In the genomic region with DNA sequence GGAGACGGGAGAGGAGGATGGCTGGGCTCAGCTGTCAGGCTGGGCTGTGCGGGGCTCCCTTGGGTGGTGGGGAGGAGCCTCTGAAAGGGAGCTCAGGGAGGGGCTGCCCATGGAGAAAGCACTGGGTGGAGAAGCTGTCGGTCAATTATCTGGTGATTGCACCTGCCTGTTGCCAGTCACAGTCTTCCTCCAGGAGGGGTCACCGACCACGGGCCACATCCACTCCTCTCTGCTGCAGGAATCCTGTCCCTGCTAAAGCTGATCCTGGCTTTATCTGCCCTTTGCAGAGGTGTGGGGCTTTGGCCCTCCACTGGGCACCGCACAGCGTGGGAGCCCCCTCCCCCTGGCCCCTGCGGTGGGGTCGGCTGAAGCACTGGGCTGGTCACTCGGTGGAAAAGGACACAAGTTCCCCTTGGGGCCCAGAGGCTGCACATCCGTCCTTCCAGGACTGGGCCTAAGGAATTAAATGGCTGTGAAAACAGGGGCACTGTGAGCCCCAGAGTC, we compare ENCODE assay signal across 1 cellular context.
A peak's percentile ranks its signal among the peaks of the same experiment; 100 is the strongest.
TF ChIP-seq lines count a peak whose summit lies in the region.

No MANE protein-coding gene starts in this region.

TF ChIP-seq in HepG2, 621 proteins besides CTCF, POLR2A, EP300 and RAD21 (continued from another document):
- TF ChIP-seq, protein P1, sequence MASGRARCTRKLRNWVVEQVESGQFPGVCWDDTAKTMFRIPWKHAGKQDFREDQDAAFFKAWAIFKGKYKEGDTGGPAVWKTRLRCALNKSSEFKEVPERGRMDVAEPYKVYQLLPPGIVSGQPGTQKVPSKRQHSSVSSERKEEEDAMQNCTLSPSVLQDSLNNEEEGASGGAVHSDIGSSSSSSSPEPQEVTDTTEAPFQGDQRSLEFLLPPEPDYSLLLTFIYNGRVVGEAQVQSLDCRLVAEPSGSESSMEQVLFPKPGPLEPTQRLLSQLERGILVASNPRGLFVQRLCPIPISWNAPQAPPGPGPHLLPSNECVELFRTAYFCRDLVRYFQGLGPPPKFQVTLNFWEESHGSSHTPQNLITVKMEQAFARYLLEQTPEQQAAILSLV (CRISPR knock-in tag; IDR thresholded peaks at IDR 0.05; ENCODE audit: borderline replicate concordance) = 0 out of 2 replicates have a peak, but pooled peaks have one; percentile 6
- TF ChIP-seq, protein P2, sequence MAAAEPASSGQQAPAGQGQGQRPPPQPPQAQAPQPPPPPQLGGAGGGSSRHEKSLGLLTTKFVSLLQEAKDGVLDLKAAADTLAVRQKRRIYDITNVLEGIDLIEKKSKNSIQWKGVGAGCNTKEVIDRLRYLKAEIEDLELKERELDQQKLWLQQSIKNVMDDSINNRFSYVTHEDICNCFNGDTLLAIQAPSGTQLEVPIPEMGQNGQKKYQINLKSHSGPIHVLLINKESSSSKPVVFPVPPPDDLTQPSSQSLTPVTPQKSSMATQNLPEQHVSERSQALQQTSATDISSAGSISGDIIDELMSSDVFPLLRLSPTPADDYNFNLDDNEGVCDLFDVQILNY (CRISPR knock-in tag; conservative IDR thresholded peaks at IDR 0.05) = no peak
- no peak for TF ChIP-seq HOXA9 (CRISPR knock-in tag; IDR thresholded peaks at IDR 0.05; ENCODE audit: borderline replicate concordance)
- no peak for TF ChIP-seq ZNF672 (CRISPR knock-in tag; IDR thresholded peaks at IDR 0.05)
- TF ChIP-seq ZBTB38 (CRISPR knock-in tag; IDR thresholded peaks at IDR 0.05) = peak; percentile 16; the same call in 1 of the 2 replicates
- no peak for TF ChIP-seq SNAPC2 (CRISPR knock-in tag; IDR thresholded peaks at IDR 0.05)
- 0 out of 2 replicates have a peak, but pooled peaks have one; percentile 25 for TF ChIP-seq NFYC (CRISPR knock-in tag; IDR thresholded peaks at IDR 0.05)
- TF ChIP-seq, protein P3, sequence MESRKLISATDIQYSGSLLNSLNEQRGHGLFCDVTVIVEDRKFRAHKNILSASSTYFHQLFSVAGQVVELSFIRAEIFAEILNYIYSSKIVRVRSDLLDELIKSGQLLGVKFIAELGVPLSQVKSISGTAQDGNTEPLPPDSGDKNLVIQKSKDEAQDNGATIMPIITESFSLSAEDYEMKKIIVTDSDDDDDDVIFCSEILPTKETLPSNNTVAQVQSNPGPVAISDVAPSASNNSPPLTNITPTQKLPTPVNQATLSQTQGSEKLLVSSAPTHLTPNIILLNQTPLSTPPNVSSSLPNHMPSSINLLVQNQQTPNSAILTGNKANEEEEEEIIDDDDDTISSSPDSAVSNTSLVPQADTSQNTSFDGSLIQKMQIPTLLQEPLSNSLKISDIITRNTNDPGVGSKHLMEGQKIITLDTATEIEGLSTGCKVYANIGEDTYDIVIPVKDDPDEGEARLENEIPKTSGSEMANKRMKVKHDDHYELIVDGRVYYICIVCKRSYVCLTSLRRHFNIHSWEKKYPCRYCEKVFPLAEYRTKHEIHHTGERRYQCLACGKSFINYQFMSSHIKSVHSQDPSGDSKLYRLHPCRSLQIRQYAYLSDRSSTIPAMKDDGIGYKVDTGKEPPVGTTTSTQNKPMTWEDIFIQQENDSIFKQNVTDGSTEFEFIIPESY (CRISPR knock-in tag; IDR thresholded peaks at IDR 0.05) = no peak
- TF ChIP-seq, protein P4, sequence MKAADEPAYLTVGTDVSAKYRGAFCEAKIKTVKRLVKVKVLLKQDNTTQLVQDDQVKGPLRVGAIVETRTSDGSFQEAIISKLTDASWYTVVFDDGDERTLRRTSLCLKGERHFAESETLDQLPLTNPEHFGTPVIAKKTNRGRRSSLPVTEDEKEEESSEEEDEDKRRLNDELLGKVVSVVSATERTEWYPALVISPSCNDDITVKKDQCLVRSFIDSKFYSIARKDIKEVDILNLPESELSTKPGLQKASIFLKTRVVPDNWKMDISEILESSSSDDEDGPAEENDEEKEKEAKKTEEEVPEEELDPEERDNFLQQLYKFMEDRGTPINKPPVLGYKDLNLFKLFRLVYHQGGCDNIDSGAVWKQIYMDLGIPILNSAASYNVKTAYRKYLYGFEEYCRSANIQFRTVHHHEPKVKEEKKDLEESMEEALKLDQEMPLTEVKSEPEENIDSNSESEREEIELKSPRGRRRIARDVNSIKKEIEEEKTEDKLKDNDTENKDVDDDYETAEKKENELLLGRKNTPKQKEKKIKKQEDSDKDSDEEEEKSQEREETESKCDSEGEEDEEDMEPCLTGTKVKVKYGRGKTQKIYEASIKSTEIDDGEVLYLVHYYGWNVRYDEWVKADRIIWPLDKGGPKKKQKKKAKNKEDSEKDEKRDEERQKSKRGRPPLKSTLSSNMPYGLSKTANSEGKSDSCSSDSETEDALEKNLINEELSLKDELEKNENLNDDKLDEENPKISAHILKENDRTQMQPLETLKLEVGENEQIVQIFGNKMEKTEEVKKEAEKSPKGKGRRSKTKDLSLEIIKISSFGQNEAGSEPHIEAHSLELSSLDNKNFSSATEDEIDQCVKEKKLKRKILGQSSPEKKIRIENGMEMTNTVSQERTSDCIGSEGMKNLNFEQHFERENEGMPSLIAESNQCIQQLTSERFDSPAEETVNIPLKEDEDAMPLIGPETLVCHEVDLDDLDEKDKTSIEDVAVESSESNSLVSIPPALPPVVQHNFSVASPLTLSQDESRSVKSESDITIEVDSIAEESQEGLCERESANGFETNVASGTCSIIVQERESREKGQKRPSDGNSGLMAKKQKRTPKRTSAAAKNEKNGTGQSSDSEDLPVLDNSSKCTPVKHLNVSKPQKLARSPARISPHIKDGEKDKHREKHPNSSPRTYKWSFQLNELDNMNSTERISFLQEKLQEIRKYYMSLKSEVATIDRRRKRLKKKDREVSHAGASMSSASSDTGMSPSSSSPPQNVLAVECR (CRISPR knock-in tag; IDR thresholded peaks at IDR 0.05; ENCODE audit: borderline replicate concordance) = 0 out of 2 replicates have a peak, but pooled peaks have one; percentile 47
- TF ChIP-seq HOXA7 (CRISPR knock-in tag; IDR thresholded peaks at IDR 0.05) = no peak
- TF ChIP-seq ZNF598 (CRISPR knock-in tag; IDR thresholded peaks at IDR 0.05; ENCODE audit: borderline replicate concordance) = 0 out of 2 replicates have a peak, but pooled peaks have one; percentile 30
- TF ChIP-seq, protein P5, sequence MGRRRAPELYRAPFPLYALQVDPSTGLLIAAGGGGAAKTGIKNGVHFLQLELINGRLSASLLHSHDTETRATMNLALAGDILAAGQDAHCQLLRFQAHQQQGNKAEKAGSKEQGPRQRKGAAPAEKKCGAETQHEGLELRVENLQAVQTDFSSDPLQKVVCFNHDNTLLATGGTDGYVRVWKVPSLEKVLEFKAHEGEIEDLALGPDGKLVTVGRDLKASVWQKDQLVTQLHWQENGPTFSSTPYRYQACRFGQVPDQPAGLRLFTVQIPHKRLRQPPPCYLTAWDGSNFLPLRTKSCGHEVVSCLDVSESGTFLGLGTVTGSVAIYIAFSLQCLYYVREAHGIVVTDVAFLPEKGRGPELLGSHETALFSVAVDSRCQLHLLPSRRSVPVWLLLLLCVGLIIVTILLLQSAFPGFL (CRISPR knock-in tag; IDR thresholded peaks at IDR 0.05) = no peak
- peak; percentile 39; the same call in 1 of the 2 replicates for TF ChIP-seq MEF2D (CRISPR knock-in tag; IDR thresholded peaks at IDR 0.05)
- peak; percentile 81 for TF ChIP-seq ZNF263 (CRISPR knock-in tag; IDR thresholded peaks at IDR 0.05)
- 0 out of 2 replicates have a peak, but pooled peaks have one; percentile 5 for TF ChIP-seq GZF1 (CRISPR knock-in tag; IDR thresholded peaks at IDR 0.05)
- TF ChIP-seq ZNF83 (CRISPR knock-in tag; IDR thresholded peaks at IDR 0.05; ENCODE audit: borderline replicate concordance) = no peak
- TF ChIP-seq LCORL (IDR thresholded peaks at IDR 0.05) = no peak
- 0 out of 2 replicates have a peak, but pooled peaks have one; percentile 14 for TF ChIP-seq LCORL (CRISPR knock-in tag; IDR thresholded peaks at IDR 0.05)
- TF ChIP-seq, protein P6, sequence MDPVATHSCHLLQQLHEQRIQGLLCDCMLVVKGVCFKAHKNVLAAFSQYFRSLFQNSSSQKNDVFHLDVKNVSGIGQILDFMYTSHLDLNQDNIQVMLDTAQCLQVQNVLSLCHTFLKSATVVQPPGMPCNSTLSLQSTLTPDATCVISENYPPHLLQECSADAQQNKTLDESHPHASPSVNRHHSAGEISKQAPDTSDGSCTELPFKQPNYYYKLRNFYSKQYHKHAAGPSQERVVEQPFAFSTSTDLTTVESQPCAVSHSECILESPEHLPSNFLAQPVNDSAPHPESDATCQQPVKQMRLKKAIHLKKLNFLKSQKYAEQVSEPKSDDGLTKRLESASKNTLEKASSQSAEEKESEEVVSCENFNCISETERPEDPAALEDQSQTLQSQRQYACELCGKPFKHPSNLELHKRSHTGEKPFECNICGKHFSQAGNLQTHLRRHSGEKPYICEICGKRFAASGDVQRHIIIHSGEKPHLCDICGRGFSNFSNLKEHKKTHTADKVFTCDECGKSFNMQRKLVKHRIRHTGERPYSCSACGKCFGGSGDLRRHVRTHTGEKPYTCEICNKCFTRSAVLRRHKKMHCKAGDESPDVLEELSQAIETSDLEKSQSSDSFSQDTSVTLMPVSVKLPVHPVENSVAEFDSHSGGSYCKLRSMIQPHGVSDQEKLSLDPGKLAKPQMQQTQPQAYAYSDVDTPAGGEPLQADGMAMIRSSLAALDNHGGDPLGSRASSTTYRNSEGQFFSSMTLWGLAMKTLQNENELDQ (CRISPR knock-in tag; IDR thresholded peaks at IDR 0.05; ENCODE audit: borderline replicate concordance) = no peak
- TF ChIP-seq ZNF44 (CRISPR knock-in tag; IDR thresholded peaks at IDR 0.05) = 0 out of 2 replicates have a peak, but pooled peaks have one; percentile 28
- 0 out of 2 replicates have a peak, but pooled peaks have one; percentile 21 for TF ChIP-seq ZNF232 (CRISPR knock-in tag; IDR thresholded peaks at IDR 0.05; ENCODE audit: borderline replicate concordance)
- TF ChIP-seq, protein P7, sequence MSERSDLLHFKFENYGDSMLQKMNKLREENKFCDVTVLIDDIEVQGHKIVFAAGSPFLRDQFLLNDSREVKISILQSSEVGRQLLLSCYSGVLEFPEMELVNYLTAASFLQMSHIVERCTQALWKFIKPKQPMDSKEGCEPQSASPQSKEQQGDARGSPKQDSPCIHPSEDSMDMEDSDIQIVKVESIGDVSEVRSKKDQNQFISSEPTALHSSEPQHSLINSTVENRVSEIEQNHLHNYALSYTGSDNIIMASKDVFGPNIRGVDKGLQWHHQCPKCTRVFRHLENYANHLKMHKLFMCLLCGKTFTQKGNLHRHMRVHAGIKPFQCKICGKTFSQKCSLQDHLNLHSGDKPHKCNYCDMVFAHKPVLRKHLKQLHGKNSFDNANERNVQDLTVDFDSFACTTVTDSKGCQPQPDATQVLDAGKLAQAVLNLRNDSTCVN (CRISPR knock-in tag; IDR thresholded peaks at IDR 0.05; ENCODE audit: borderline replicate concordance) = no peak
- TF ChIP-seq NFYB (CRISPR knock-in tag; IDR thresholded peaks at IDR 0.05) = peak; percentile 54; the same call in 1 of the 2 replicates
- TF ChIP-seq, protein P8, sequence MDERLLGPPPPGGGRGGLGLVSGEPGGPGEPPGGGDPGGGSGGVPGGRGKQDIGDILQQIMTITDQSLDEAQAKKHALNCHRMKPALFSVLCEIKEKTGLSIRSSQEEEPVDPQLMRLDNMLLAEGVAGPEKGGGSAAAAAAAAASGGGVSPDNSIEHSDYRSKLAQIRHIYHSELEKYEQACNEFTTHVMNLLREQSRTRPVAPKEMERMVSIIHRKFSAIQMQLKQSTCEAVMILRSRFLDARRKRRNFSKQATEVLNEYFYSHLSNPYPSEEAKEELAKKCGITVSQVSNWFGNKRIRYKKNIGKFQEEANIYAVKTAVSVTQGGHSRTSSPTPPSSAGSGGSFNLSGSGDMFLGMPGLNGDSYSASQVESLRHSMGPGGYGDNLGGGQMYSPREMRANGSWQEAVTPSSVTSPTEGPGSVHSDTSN (CRISPR knock-in tag; IDR thresholded peaks at IDR 0.05) = 0 out of 2 replicates have a peak, but pooled peaks have one; percentile 22
- TF ChIP-seq MEIS2 (CRISPR knock-in tag; IDR thresholded peaks at IDR 0.05) = peak; percentile 72; the same call in 1 of the 2 replicates
- TF ChIP-seq, protein P9, sequence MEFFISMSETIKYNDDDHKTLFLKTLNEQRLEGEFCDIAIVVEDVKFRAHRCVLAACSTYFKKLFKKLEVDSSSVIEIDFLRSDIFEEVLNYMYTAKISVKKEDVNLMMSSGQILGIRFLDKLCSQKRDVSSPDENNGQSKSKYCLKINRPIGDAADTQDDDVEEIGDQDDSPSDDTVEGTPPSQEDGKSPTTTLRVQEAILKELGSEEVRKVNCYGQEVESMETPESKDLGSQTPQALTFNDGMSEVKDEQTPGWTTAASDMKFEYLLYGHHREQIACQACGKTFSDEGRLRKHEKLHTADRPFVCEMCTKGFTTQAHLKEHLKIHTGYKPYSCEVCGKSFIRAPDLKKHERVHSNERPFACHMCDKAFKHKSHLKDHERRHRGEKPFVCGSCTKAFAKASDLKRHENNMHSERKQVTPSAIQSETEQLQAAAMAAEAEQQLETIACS (CRISPR knock-in tag; IDR thresholded peaks at IDR 0.05) = 0 out of 2 replicates have a peak, but pooled peaks have one; percentile 31
- TF ChIP-seq ZNF331 (CRISPR knock-in tag; IDR thresholded peaks at IDR 0.05) = peak; percentile 96
- 0 out of 2 replicates have a peak, but pooled peaks have one; percentile 4 for TF ChIP-seq HNRNPL (IDR thresholded peaks at IDR 0.05; ENCODE audit: low read depth, low read length)
- no peak for TF ChIP-seq SALL2 (CRISPR knock-in tag; IDR thresholded peaks at IDR 0.05)
- TF ChIP-seq ZNF230 (CRISPR knock-in tag; IDR thresholded peaks at IDR 0.05) = 0 out of 2 replicates have a peak, but pooled peaks have one; percentile 19
- no peak for TF ChIP-seq ZNF775 (CRISPR knock-in tag; IDR thresholded peaks at IDR 0.05; ENCODE audit: borderline replicate concordance)
- TF ChIP-seq SP5 (CRISPR knock-in tag; IDR thresholded peaks at IDR 0.05; ENCODE audit: borderline replicate concordance, low read depth) = peak; percentile 84
- TF ChIP-seq ZNF543 (CRISPR knock-in tag; IDR thresholded peaks at IDR 0.05) = 0 out of 2 replicates have a peak, but pooled peaks have one; percentile 67
